In genomic region chr3:155283092-155284056, GRCh38 we compare ENCODE assay signal across 16 cellular contexts. TPM values are rescaled to one million over a fixed set of nuclear protein-coding genes. Genes with fewer than 3 reads are reported as not detected.
DNase-seq lines count a peak whose midpoint lies in the region; ATAC-seq, FAIRE-seq and TF ChIP-seq lines count a peak whose summit lies in the region.
"Had no signal": no experiment of that assay in that cellular context is flagged by ENCODE, and none has a peak within 500 bp of the region (broad histone marks: within the 10 kb centered on the region; RNA-seq: fewer than 3 reads in every experiment).

No MANE protein-coding gene starts in this region.

- H3K27me3 ChIP-seq in HepG2 (ENCODE audit: control insufficient read depth in 1 of 2, insufficient read depth in 2 of 2, low read length in 2 of 2) (no peaks in the 10 kb centered on the region), right lobe of liver (no peaks in the 10 kb centered on the region), PC-3 (ENCODE audit: low read length) (no peaks in the 10 kb centered on the region), mesenchymal stem cell (ENCODE audit: control insufficient read depth in 1 of 2, insufficient read depth in 1 of 2, low read length in 2 of 2) (no peaks in the 10 kb centered on the region)

- no peak for TF ChIP-seq EP300 in HepG2 (IDR thresholded peaks at IDR 0.05; ENCODE audit: low read depth in 2 of 2, low read length in 2 of 2)
- no peak for TF ChIP-seq EP300 in HepG2 (CRISPR knock-in tag; IDR thresholded peaks at IDR 0.05; ENCODE audit: borderline replicate concordance)

- no peaks in the 10 kb centered on the region for H3F3A ChIP-seq in PC-3 (ENCODE audit: low read length, unreplicated experiment)

- intact Hi-C loops in HepG2 (cut with micrococcal nuclease; ENCODE audit: unreplicated experiment): no loop called here
- intact Hi-C loops in right lobe of liver (cut with DNase I): no loop called here
- intact Hi-C loops in PC-3 (cut with micrococcal nuclease): no loop called here

- H3K79me2 ChIP-seq in HepG2 (ENCODE audit: insufficient read depth, low read length): no peaks in the 10 kb centered on the region
- no peaks in the 10 kb centered on the region for H3K79me2 ChIP-seq in PC-3 (ENCODE audit: low read length)

- in situ Hi-C loops in HepG2 (cut with HindIII; ENCODE audit: extremely low pct_ligation_motif_present, low pct_unique_long_range_greater_than_20kb): no loop called here

- TF ChIP-seq POLR2A in HepG2 (IDR thresholded peaks at IDR 0.05; ENCODE audit: insufficient read depth in 1 of 2, low read depth in 2 of 2, low read length in 2 of 2): no peak
- no peak for TF ChIP-seq POLR2A in right lobe of liver (IDR thresholded peaks at IDR 0.05)
- TF ChIP-seq POLR2A in GM12891 (IDR thresholded peaks at IDR 0.05; ENCODE audit: low read depth, low read length): no peak

- WGBS in HepG2 (ENCODE audit: low lambda C conversion rate): 58% methylated on average over 8 of the region's 8 CpGs
- WGBS in right lobe of liver (ENCODE audit: insufficient coverage, low coverage, low lambda C conversion rate, missing lambda C conversion rate): 75% methylated on average over 8 of the region's 8 CpGs
- WGBS in mesenchymal stem cell: 90% methylated on average over 7 of the region's 8 CpGs

- no peak for DNase-seq in HepG2 (ENCODE audit: low spot score)
- DNase-seq in right lobe of liver: no peak
- peak; percentile 18 for DNase-seq in PC-3
- DNase-seq in mesenchymal stem cell: no peak
- no peak for DNase-seq in foreskin fibroblast
- DNase-seq in GM12891 (ENCODE audit: insufficient read length, low spot score): no peak
- no peak for DNase-seq in activated T-cell treated with anti-CD3 and anti-CD28 coated beads, Interleukin-2, amount 50 U/mL, for 48 hours
- DNase-seq in activated CD4-positive, alpha-beta T cell treated with anti-CD3 and anti-CD28 coated beads for 48 hours: no peak
- DNase-seq: CD4-positive, CD25-positive, alpha-beta regulatory T cell; NCI-H1436 treated with DMSO at 0.1 percent for 48 hours; NCI-H2081; NCI-H2227 treated with DMSO at 0.1 percent for 48 hours; NCI-H526 treated with DMSO at 0.1 percent for 48 hours; NK-92 treated with Interleukin-12 subunit alpha and Interleukin-12 subunit beta, amount 100 ng/mL, for 24 hours had no signal

- CTCF ChIA-PET in HepG2 (lab: Yijun Ruan, JAX; ENCODE audit: low intra/inter-chr PET ratio, low total read pairs) (no interaction called here), PC-3 (lab: Charles Lee) (no interaction called here)

- H3K27ac ChIP-seq in HepG2 (ENCODE audit: extremely low read length, insufficient read depth, low read length) (no peak overlapping the region), right lobe of liver (no peak overlapping the region), PC-3 (ENCODE audit: low read length) (no peak overlapping the region), mesenchymal stem cell (ENCODE audit: low read length, poor library complexity, severe bottlenecking) (peak overlapping the region; percentile 59)

- FAIRE-seq in HepG2 (lab: Jason Lieb, UNC): no peak
- no peak for FAIRE-seq in GM12891 (lab: Jason Lieb, UNC)
- FAIRE-seq: A204.1 had no signal

- H3K4me3 ChIP-seq in HepG2 (replicated peaks in 1 of 3; ENCODE audit: insufficient read depth in 1 of 3, low read depth in 2 of 3, low read length in 3 of 3) (no peak overlapping the region), right lobe of liver (no peak overlapping the region), PC-3 (ENCODE audit: low read length) (no peak overlapping the region), mesenchymal stem cell (ENCODE audit: insufficient read depth in 1 of 2, low read depth in 1 of 2, low read length in 2 of 2) (no peak overlapping the region), foreskin fibroblast (ENCODE audit: low read depth in 1 of 2, low read length in 2 of 2) (no peak overlapping the region)
- H3K4me3 ChIP-seq: HAP-1 had no signal

- BruUV-seq in HepG2 (replicated peaks; lab: Mats Ljungman, UMichigan) (no TSS peak), PC-3 (replicated peaks; lab: Mats Ljungman, UMichigan) (no TSS peak)

- H4K20me1 ChIP-seq in HepG2 (ENCODE audit: insufficient read depth, low read length) (no peaks in the 10 kb centered on the region), PC-3 (ENCODE audit: low read length) (no peaks in the 10 kb centered on the region)

- TF ChIP-seq CTCF in HepG2 (CRISPR knock-in tag; IDR thresholded peaks at IDR 0.05) (no peak), right lobe of liver (IDR thresholded peaks at IDR 0.05) (no peak), PC-3 (conservative IDR thresholded peaks at IDR 0.05; ENCODE audit: low read depth, low read length) (no peak), foreskin fibroblast (IDR thresholded peaks at IDR 0.05; ENCODE audit: low read depth, low read length) (no peak)

- H3K4ac ChIP-seq in mesenchymal stem cell (ENCODE audit: low read depth in 1 of 2, low read length in 2 of 2): no peak overlapping the region

- H3K9me3 ChIP-seq in HepG2 (ENCODE audit: low read length): no peaks in the 10 kb centered on the region
- H3K9me3 ChIP-seq in right lobe of liver: no peaks in the 10 kb centered on the region
- no peaks in the 10 kb centered on the region for H3K9me3 ChIP-seq in PC-3 (ENCODE audit: low read length)
- H3K9me3 ChIP-seq in mesenchymal stem cell (ENCODE audit: control insufficient read depth, low read length): no peaks in the 10 kb centered on the region
- H3K9me3 ChIP-seq: HAP-1 had no signal

- no peak overlapping the region for H2AK5ac ChIP-seq in mesenchymal stem cell (ENCODE audit: low read length, severe bottlenecking)

- no peak overlapping the region for H4K91ac ChIP-seq in mesenchymal stem cell (ENCODE audit: low read length)

- H3K14ac ChIP-seq in mesenchymal stem cell (ENCODE audit: low read length in 2 of 2): peak overlapping the region in 1 of 2 experiments; percentile 41

- H3K4me1 ChIP-seq in HepG2 (ENCODE audit: insufficient read depth, low read length): peaks cover 10% of the 10 kb centered on the region; the same call in 1 of the 2 replicates
- no peaks in the 10 kb centered on the region for H3K4me1 ChIP-seq in right lobe of liver
- peaks cover 7% of the 10 kb centered on the region; the same call in 1 of the 2 replicates for H3K4me1 ChIP-seq in PC-3 (ENCODE audit: insufficient read depth, low read length)
- peaks cover 3% of the 10 kb centered on the region for H3K4me1 ChIP-seq in mesenchymal stem cell (ENCODE audit: control insufficient read depth, insufficient read depth, low read depth, low read length)

- ATAC-seq in HepG2: no peak
- ATAC-seq in right lobe of liver: no peak
- ATAC-seq in PC-3: no peak

- H2BK15ac ChIP-seq in mesenchymal stem cell (ENCODE audit: low read depth, poor library complexity, severe bottlenecking): no peak overlapping the region

- no peak overlapping the region for H2BK5ac ChIP-seq in mesenchymal stem cell (ENCODE audit: low read depth, low read length, poor library complexity, severe bottlenecking)

- H3K18ac ChIP-seq in mesenchymal stem cell (ENCODE audit: low read depth in 1 of 2, low read length in 2 of 2): no peak overlapping the region

- no peak overlapping the region for H4K8ac ChIP-seq in mesenchymal stem cell (ENCODE audit: low read length)

- H3K79me1 ChIP-seq in mesenchymal stem cell (replicated peaks; ENCODE audit: low read length, poor library complexity, severe bottlenecking): no peaks in the 10 kb centered on the region

- H2AFZ ChIP-seq in HepG2 (ENCODE audit: low read length) (no peak overlapping the region), PC-3 (ENCODE audit: low read length) (no peak overlapping the region), mesenchymal stem cell (ENCODE audit: low read depth, low read length) (no peak overlapping the region)

- POLR2A ChIA-PET in HepG2 (lab: Yijun Ruan, JAX): no interaction called here
- POLR2A ChIA-PET in PC-3 (lab: Charles Lee; ENCODE audit: unreplicated experiment): no interaction called here

- no peak overlapping the region for H3K23ac ChIP-seq in mesenchymal stem cell (ENCODE audit: low read length in 2 of 2)

- no peak overlapping the region for H2BK12ac ChIP-seq in mesenchymal stem cell (ENCODE audit: low read length in 2 of 2)

- H3K4me2 ChIP-seq in HepG2 (ENCODE audit: low read depth, low read length) (no peak overlapping the region), PC-3 (ENCODE audit: low read length) (no peak overlapping the region), mesenchymal stem cell (ENCODE audit: low read length, poor library complexity, severe bottlenecking) (no peak overlapping the region)

- H3K9ac ChIP-seq in HepG2 (ENCODE audit: insufficient read depth, low read depth, low read length) (no peak overlapping the region), PC-3 (ENCODE audit: low read length) (no peak overlapping the region), mesenchymal stem cell (ENCODE audit: low read length) (peak overlapping the region; percentile 35)

- H2BK120ac ChIP-seq in mesenchymal stem cell (ENCODE audit: low read depth, low read length): no peak overlapping the region

- H3K36me3 ChIP-seq in HepG2 (replicated peaks in 1 of 2; ENCODE audit: control insufficient read depth in 1 of 2, insufficient read depth in 2 of 2, low read length in 2 of 2) (no peaks in the 10 kb centered on the region), right lobe of liver (no peaks in the 10 kb centered on the region), PC-3 (ENCODE audit: low read depth, low read length) (no peaks in the 10 kb centered on the region), mesenchymal stem cell (ENCODE audit: control insufficient read depth in 1 of 2, insufficient read depth in 2 of 2, low read depth in 1 of 2, low read length in 2 of 2) (no peaks in the 10 kb centered on the region)
- H3K36me3 ChIP-seq: HAP-1 had no signal

- no peak for TF ChIP-seq RAD21 in HepG2 (CRISPR knock-in tag; IDR thresholded peaks at IDR 0.05)

- no peaks in the 10 kb centered on the region for H3K9me2 ChIP-seq in PC-3 (replicated peaks; ENCODE audit: low read length)

RNA-seq across cellular contexts. Expression of gene STRIT1, which starts 10.1 kb away (rescaled TPM):
- total RNA-seq in HepG2 (2016; rRNA removed; fragmentation: Illumina TruSeq; extraction: Trizol) (not detected in 2 replicates), right lobe of liver (1 to 10 TPM in 1 of 6 experiments, under 1 TPM in 1, not detected in 4; 0.31 to 1.2 TPM), PC-3 (2014; rRNA removed) (not detected in 2 replicates)
- not detected in 2 replicates for total RNA-seq in HepG2 (2016; cell fraction: cytosol; rRNA removed; fragmentation: Illumina TruSeq; extraction: Trizol; ENCODE audit: low read depth)
- total RNA-seq in HepG2 (2016; cell fraction: insoluble cytoplasmic fraction; rRNA removed; fragmentation: Illumina TruSeq; extraction: Trizol): not detected in 2 replicates
- total RNA-seq in HepG2 (2016; cell fraction: membrane; rRNA removed; fragmentation: Illumina TruSeq; extraction: Trizol): not detected in 2 replicates
- total RNA-seq in HepG2 (2016; cell fraction: nucleus; rRNA removed; fragmentation: Illumina TruSeq; extraction: Trizol): not detected in 2 replicates
- polyA plus RNA-seq in HepG2 (2011; rRNA removed): not detected in 2 replicates
- polyA plus RNA-seq in HepG2 (2011; cell fraction: cytosol; rRNA removed): not detected in 2 replicates
- not detected in 2 replicates for polyA plus RNA-seq in HepG2 (2011; cell fraction: nucleus; rRNA removed)
- not detected in 2 replicates for polyA plus RNA-seq in HepG2 (2012)
- polyA plus RNA-seq in HepG2 (2016; cell fraction: cytosol; fragmentation: Illumina TruSeq; extraction: Trizol; ENCODE audit: low read depth): not detected in 2 replicates
- not detected in 2 replicates for polyA plus RNA-seq in HepG2 (2016; cell fraction: insoluble cytoplasmic fraction; fragmentation: Illumina TruSeq; extraction: Trizol; ENCODE audit: low read depth)
- not detected in 2 replicates for polyA plus RNA-seq in HepG2 (2016; cell fraction: membrane; fragmentation: Illumina TruSeq; extraction: Trizol; ENCODE audit: low read depth)
- not detected in 2 replicates for polyA plus RNA-seq in HepG2 (2016; cell fraction: nucleus; fragmentation: Illumina TruSeq; extraction: Trizol; ENCODE audit: insufficient read depth, low read depth)
- not detected in 2 replicates for polyA minus RNA-seq in HepG2 (2011; rRNA and poly(A)+ RNA removed; ENCODE audit: low replicate concordance)
- polyA minus RNA-seq in HepG2 (2011; cell fraction: cytosol; rRNA and poly(A)+ RNA removed): not detected in 2 replicates
- polyA minus RNA-seq in HepG2 (2011; cell fraction: nucleus; rRNA and poly(A)+ RNA removed): not detected in 2 replicates
- polyA plus RNA-seq in mesenchymal stem cell (2013, experiment 1 of 2): not detected
- polyA plus RNA-seq in mesenchymal stem cell (2013, experiment 2 of 2): not detected
- not detected for polyA plus RNA-seq in GM12891 (2012; ENCODE audit: low read depth, missing spikeins)
- total RNA-seq: CD4-positive, CD25-positive, alpha-beta regulatory T cell had no signal
- polyA plus RNA-seq: CD4-positive, CD25-positive, alpha-beta regulatory T cell had no signal
